ENCODE assay signal across 8 cellular contexts in the genomic region with DNA sequence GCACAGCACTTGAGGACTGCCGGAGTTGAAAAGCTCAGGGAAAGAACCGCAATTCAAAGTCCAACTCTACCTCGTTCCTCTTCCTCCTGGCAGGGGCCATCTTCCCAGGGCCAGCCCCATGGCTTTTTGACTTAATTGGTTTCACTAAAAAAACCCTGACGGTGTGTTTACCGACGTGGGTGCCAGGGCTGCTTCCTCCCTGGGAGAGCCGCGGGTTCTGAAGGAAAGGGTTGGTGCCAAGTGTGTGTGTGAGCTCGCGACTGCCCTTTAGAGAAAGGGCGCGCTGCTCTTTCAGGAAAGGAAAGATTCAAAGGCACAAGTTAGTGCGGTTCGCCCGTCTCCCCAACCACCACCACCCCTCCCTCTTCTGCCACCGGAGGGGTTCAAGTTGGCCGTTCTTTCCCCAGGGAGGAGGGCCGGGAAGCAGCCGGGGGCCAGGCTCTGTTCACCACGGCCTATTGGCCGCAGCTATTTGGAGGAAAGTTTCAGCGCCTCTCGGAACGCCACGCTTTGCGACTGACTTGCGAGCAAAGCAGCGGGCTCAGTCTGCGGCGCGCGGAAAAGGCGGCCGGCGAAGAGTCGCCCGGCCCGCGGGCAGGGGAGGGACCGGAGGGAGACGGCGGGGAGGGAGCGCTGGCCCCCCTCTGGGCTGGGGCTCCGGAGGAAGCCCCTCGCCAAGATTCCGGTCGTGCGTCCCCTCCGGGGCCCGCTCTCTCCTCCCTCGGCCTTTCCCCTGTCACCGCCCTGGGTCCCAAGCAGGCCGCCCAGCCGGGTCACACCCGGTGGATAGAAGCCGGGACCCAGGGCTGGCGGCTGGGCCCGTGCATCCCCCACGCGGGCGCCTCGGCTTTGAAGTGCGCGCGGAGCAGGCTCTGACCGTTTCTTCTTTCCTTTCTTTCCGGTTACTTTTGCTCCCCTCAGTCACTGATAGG.
DNase-seq lines count a peak whose midpoint lies in the region; ATAC-seq and TF ChIP-seq lines count a peak whose summit lies in the region.

No MANE protein-coding gene starts in this region.

- H3K9me3 ChIP-seq in fibroblast of lung (ENCODE audit: control insufficient read depth, insufficient read depth, low read depth, low read length): no peaks in the 10 kb centered on the region

- peak overlapping the region; percentile 32 to 91 (median 78) for H3K4me3 ChIP-seq in fibroblast of lung (replicated peaks in 1 of 4; ENCODE audit: control extremely low read depth in 1 of 4, insufficient read depth in 1 of 4, low read depth in 3 of 4, low read length in 4 of 4)

- peak overlapping the region; percentile 43 for H3K27ac ChIP-seq in fibroblast of lung (ENCODE audit: insufficient read depth, low read length)

- no peak overlapping the region for H3K27ac Mint-ChIP-seq in T-cell
- H3K27ac Mint-ChIP-seq in nephron: peak overlapping the region; percentile 96 to 98 (median 98)

- H2AFZ ChIP-seq in fibroblast of lung (ENCODE audit: low read length): peak overlapping the region; percentile 69

- H4K20me1 ChIP-seq in fibroblast of lung (ENCODE audit: control insufficient read depth, extremely low read depth, insufficient read depth, low read length): no peaks in the 10 kb centered on the region

- no peaks in the 10 kb centered on the region for H3K36me3 Mint-ChIP-seq in T-cell
- H3K36me3 Mint-ChIP-seq in nephron (ENCODE audit: low read depth): no peaks in the 10 kb centered on the region

- no peaks in the 10 kb centered on the region for H3K79me2 ChIP-seq in fibroblast of lung (ENCODE audit: control insufficient read depth, insufficient read depth, low read length)

- H3K4me1 Mint-ChIP-seq in T-cell (peaks cover 24 to 43% (median 41%) of the 10 kb centered on the region in 3 donors), nephron (peaks cover 37% of the 10 kb centered on the region)

- ATAC-seq in HG03025 (IDR thresholded peaks at IDR 0.05; ENCODE audit: low FRiP score, unreplicated experiment): peak; percentile 8
- no peak for ATAC-seq in T-cell (replicated peaks in 1 of 4)

- peaks cover 27% of the 10 kb centered on the region for H3K27me3 ChIP-seq in fibroblast of lung (ENCODE audit: control insufficient read depth, insufficient read depth, low read length)

- no peak for TF ChIP-seq CTCF in fibroblast of lung (conservative IDR thresholded peaks at IDR 0.05 in 1 of 2, IDR thresholded peaks at IDR 0.05 in 1 of 2; ENCODE audit: low read depth in 1 of 2, low read length in 2 of 2)
- no peak for TF ChIP-seq CTCF in nephron (IDR thresholded peaks at IDR 0.05; ENCODE audit: unreplicated experiment in 3 of 3)

- H3K9me3 Mint-ChIP-seq in T-cell (no peaks in the 10 kb centered on the region), nephron (no peaks in the 10 kb centered on the region)

- POLR2A ChIA-PET in T-cell (lab: Charles Lee): no interaction called here

- peak; percentile 15 for DNase-seq in NCI-H2107 treated with DMSO at 0.1 percent for 48 hours (lab: John Stamatoyannopoulos, UW; ENCODE audit: unreplicated experiment)
- DNase-seq in NCI-H2107 (lab: John Stamatoyannopoulos, UW): no peak
- DNase-seq in T-cell: peak in 1 of 34 experiments; percentile 3
- peak; percentile 37 to 53 for DNase-seq in fibroblast of lung (ENCODE audit: low read depth in 2 of 2)
- DNase-seq in NCI-H1930 (lab: John Stamatoyannopoulos, UW): no peak
- no peak for DNase-seq in central memory CD4-positive, alpha-beta T cell

- H3K4me3 Mint-ChIP-seq in T-cell: peak overlapping the region; percentile 77 to 81 (median 80)
- H3K4me3 Mint-ChIP-seq in nephron: peak overlapping the region; percentile 99

- H3K27me3 Mint-ChIP-seq in T-cell (peaks cover 69 to 72% of the 10 kb centered on the region in 2 donors), nephron (ENCODE audit: low read depth) (peaks cover 72% of the 10 kb centered on the region)

- peak overlapping the region; percentile 13 for H3K9ac ChIP-seq in fibroblast of lung (ENCODE audit: insufficient read depth, low read length)

- H3K4me1 ChIP-seq in fibroblast of lung (ENCODE audit: control insufficient read depth, extremely low read depth, insufficient read depth, low read length): no peaks in the 10 kb centered on the region

- no peaks in the 10 kb centered on the region for H3K36me3 ChIP-seq in fibroblast of lung (ENCODE audit: control insufficient read depth, insufficient read depth, low read length)

- H3K4me2 ChIP-seq in fibroblast of lung (ENCODE audit: extremely low read depth, insufficient read depth, low read length): peak overlapping the region; percentile 79

- CTCF ChIA-PET in T-cell (lab: Charles Lee): interaction anchor here in 1 of 2 donors (0.6 kb wide), 1 partner anchor 11 kb away, joined by 3 read pairs; no protein-coding TSS in a partner anchor

Comparison
In these comparisons a context has a peak if more than half of its experiments do, and no peak if none do; other contexts are left out.
1. DNase-seq: peak in NCI-H2107 treated with DMSO at 0.1 percent for 48 hours (single experiment) and fibroblast of lung (2 of 2); none in NCI-H2107 (single experiment), NCI-H1930 (0 of 2) and central memory CD4-positive, alpha-beta T cell (single experiment).
2. H3K27ac Mint-ChIP-seq: peak in nephron (3 of 3); none in T-cell (0 of 2).